ENCODE assay signal across 21 cellular contexts in the genomic region with DNA sequence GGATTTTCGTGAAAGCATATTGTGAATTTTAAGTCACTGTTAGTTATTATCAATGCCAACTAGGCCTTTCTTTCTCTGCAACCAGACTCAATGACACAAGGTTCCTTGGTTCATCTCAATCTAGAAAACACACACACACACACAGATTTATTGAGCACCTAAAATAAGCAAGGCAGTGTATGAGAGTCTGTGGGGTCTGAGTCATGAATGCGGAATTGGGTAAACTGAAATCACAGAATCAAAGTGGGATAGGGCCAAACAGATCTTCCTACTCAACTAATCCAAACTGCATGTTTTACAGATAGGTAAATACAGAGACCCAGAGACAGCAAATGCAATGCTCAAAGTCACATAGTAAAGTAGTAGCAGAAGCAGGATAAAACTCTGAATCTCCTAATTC.
"Had no signal": no experiment of that assay in that cellular context is flagged by ENCODE, and none has a peak within 500 bp of the region (broad histone marks: within the 10 kb centered on the region; RNA-seq: fewer than 3 reads in every experiment).

No MANE protein-coding gene starts in this region.

- H3K4me2 ChIP-seq: hepatocyte had no signal

- DNase-seq: activated CD4-positive, alpha-beta T cell treated with anti-CD3 and anti-CD28 coated beads, Interleukin-2, amount 10 ng/mL, durations not matched to agents 7 days and 5 days; activated CD8-positive, alpha-beta memory T cell treated with anti-CD3 and anti-CD28 coated beads, Interleukin-2, amount 50 U/mL, for 4 hours; activated naive CD4-positive, alpha-beta T cell treated with anti-CD3 and anti-CD28 coated beads for 36 hours; activated T-cell treated with anti-CD3 and anti-CD28 coated beads, Interleukin-2, amount 50 U/mL, for 4 hours; central memory CD4-positive, alpha-beta T cell; cortex of kidney; erythroblast; foreskin keratinocyte; sigmoid colon; stimulated activated CD4-positive, alpha-beta T cell treated with anti-CD3 and anti-CD28 coated beads, Interleukin-12 subunit alpha, Interleukin-12 subunit beta, amount 100 ng/mL, for 4 hours; stimulated activated CD4-positive, alpha-beta T cell treated with anti-CD3 and anti-CD28 coated beads, Interleukin-1b, Interleukin-23, amount 100 ng/mL, for 48 hours; stimulated activated CD8-positive, alpha-beta memory T cell treated with anti-CD3 and anti-CD28 coated beads, Interleukin-4, amount 100 ng/mL, for 48 hours; stimulated activated naive CD4-positive, alpha-beta T cell treated with Interleukin-2 at 50 U/mL for 16 hours; thyroid gland had no signal

- FAIRE-seq: endometrium had no signal

- H3K36me3 ChIP-seq: sigmoid colon, thyroid gland had no signal

- H3K4me3 ChIP-seq: hepatocyte, lung, sigmoid colon, thyroid gland had no signal

- H3K4me1 Mint-ChIP-seq: activated CD4-positive, alpha-beta T cell treated with anti-CD3 and anti-CD28 coated beads, Interleukin-2, amount 10 ng/mL, durations not matched to agents 7 days and 5 days; mesothelial cell of epicardium had no signal

- H3K36me3 Mint-ChIP-seq: brain, mesothelial cell of epicardium had no signal

- H3K4me1 ChIP-seq: sigmoid colon, thyroid gland had no signal

- H3K9me3 Mint-ChIP-seq: activated CD4-positive, alpha-beta T cell treated with anti-CD3 and anti-CD28 coated beads, Interleukin-2, amount 10 ng/mL, durations not matched to agents 7 days and 5 days; activated naive CD4-positive, alpha-beta T cell treated with anti-CD3 and anti-CD28 coated beads for 36 hours; activated T-cell treated with anti-CD3 and anti-CD28 coated beads, Interleukin-2, amount 50 U/mL, for 4 hours; brain; mesothelial cell of epicardium; nephron; T-helper 1 cell treated with Interleukin-12 subunit alpha and Interleukin-12 subunit beta and Interleukin-4 antibody, amounts not matched to agents 30 μg/mL and 1 μg/mL, for 36 hours had no signal

- H2AFZ ChIP-seq: hepatocyte had no signal

- H3K79me2 ChIP-seq: hepatocyte had no signal

- H3K27me3 ChIP-seq: foreskin keratinocyte, hepatocyte, sigmoid colon, thyroid gland had no signal

- H3K4me3 Mint-ChIP-seq: activated CD4-positive, alpha-beta T cell treated with anti-CD3 and anti-CD28 coated beads, Interleukin-2, amount 10 ng/mL, durations not matched to agents 7 days and 5 days; activated naive CD4-positive, alpha-beta T cell treated with anti-CD3 and anti-CD28 coated beads for 36 hours; activated T-cell treated with anti-CD3 and anti-CD28 coated beads, Interleukin-2, amount 50 U/mL, for 4 hours; brain; mesothelial cell of epicardium; nephron; T-helper 1 cell treated with Interleukin-12 subunit alpha and Interleukin-12 subunit beta and Interleukin-4 antibody, amounts not matched to agents 30 μg/mL and 1 μg/mL, for 36 hours had no signal

- H3K9me3 ChIP-seq: sigmoid colon, thyroid gland had no signal

- H3K27ac ChIP-seq: foreskin keratinocyte, hepatocyte, sigmoid colon, thyroid gland had no signal

- H3K27ac Mint-ChIP-seq: activated CD4-positive, alpha-beta T cell treated with anti-CD3 and anti-CD28 coated beads, Interleukin-2, amount 10 ng/mL, durations not matched to agents 7 days and 5 days; activated naive CD4-positive, alpha-beta T cell treated with anti-CD3 and anti-CD28 coated beads for 36 hours; brain; mesothelial cell of epicardium; nephron; T-helper 1 cell treated with Interleukin-12 subunit alpha and Interleukin-12 subunit beta and Interleukin-4 antibody, amounts not matched to agents 30 μg/mL and 1 μg/mL, for 36 hours had no signal
